In the genomic region with DNA sequence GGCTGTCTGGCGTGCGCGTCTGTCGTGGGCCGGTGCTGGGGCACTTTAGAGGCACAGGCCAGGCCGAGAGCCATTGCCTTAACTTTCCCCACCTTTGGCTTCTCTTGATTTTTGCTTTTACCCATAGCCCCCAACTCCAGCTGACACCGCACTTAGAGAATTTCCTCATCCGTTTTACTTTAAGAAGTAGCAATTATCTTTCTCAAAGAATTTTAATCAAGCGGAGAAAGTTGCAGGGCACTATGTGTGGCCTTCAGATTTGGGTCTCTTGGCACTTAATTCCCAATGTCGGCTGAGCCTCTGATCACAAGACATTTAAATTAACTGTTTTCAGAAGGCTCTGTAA, we compare ENCODE assay signal across 13 cellular contexts. TPM values are rescaled to one million over a fixed set of nuclear protein-coding genes. Genes with fewer than 3 reads are reported as not detected.
DNase-seq lines count a peak whose midpoint lies in the region; ATAC-seq and TF ChIP-seq lines count a peak whose summit lies in the region.
"Had no signal": no experiment of that assay in that cellular context is flagged by ENCODE, and none has a peak within 500 bp of the region (broad histone marks: within the 10 kb centered on the region; RNA-seq: fewer than 3 reads in every experiment).

No MANE protein-coding gene starts in this region.

- H3K36me3 ChIP-seq in iPS-18a (ENCODE audit: control insufficient read depth, low read depth, low read length) (no peaks in the 10 kb centered on the region), gastrocnemius medialis (no peaks in the 10 kb centered on the region)
- H3K36me3 ChIP-seq: spleen had no signal

- H3K27ac ChIP-seq in iPS-18a (ENCODE audit: low read length) (no peak overlapping the region), gastrocnemius medialis (no peak overlapping the region)
- H3K27ac ChIP-seq: 22Rv1, HL-60, spleen had no signal

- no peak for ATAC-seq in stimulated activated naive B cell treated with anti-CD40 and anti-IgM and Interleukin-4, amounts not matched to agents 10 μg/mL and 1 μg/mL and 100 μg/mL, for 72 hours (replicated peaks)
- ATAC-seq in gastrocnemius medialis (no peak), GM19395 (IDR thresholded peaks at IDR 0.05; ENCODE audit: unreplicated experiment) (no peak)

- H3K4me1 ChIP-seq in iPS-18a (ENCODE audit: control insufficient read depth, low read depth, low read length), result peaks cover 8% of the 10 kb centered on the region
- no peaks in the 10 kb centered on the region for H3K4me1 ChIP-seq in gastrocnemius medialis

- H3K4me3 Mint-ChIP-seq in T-helper 1 cell treated with Interleukin-12 subunit alpha and Interleukin-12 subunit beta and Interleukin-4 antibody, amounts not matched to agents 30 μg/mL and 1 μg/mL, for 36 hours, result peak overlapping the region; percentile 51
- H3K4me3 Mint-ChIP-seq in stimulated activated naive B cell treated with anti-CD40 and anti-IgM and Interleukin-4, amounts not matched to agents 10 μg/mL and 1 μg/mL and 100 μg/mL, for 72 hours, result peak overlapping the region in 1 of 2 donors; percentile 44

- no peak overlapping the region for H3K27ac Mint-ChIP-seq in T-helper 1 cell treated with Interleukin-12 subunit alpha and Interleukin-12 subunit beta and Interleukin-4 antibody, amounts not matched to agents 30 μg/mL and 1 μg/mL, for 36 hours
- H3K27ac Mint-ChIP-seq in stimulated activated naive B cell treated with anti-CD40 and anti-IgM and Interleukin-4, amounts not matched to agents 10 μg/mL and 1 μg/mL and 100 μg/mL, for 72 hours, result peak overlapping the region; percentile 53

- H3K9me3 ChIP-seq in iPS-18a (ENCODE audit: control insufficient read depth, low read depth, low read length) (no peaks in the 10 kb centered on the region), gastrocnemius medialis (no peaks in the 10 kb centered on the region)
- H3K9me3 ChIP-seq: spleen had no signal

- H3K9ac ChIP-seq in iPS-18a (ENCODE audit: low read length), result no peak overlapping the region

- in situ Hi-C loops in astrocyte of the cerebellum (cut with HindIII; ENCODE audit: low sequenced_read_pairs), result no loop called here
- in situ Hi-C loops in gastrocnemius medialis (cut with MboI; ENCODE audit: low sequenced_read_pairs in 4 of 4), result no loop called here

- H3K36me3 Mint-ChIP-seq in T-helper 1 cell treated with Interleukin-12 subunit alpha and Interleukin-12 subunit beta and Interleukin-4 antibody, amounts not matched to agents 30 μg/mL and 1 μg/mL, for 36 hours (ENCODE audit: low read depth), result no peaks in the 10 kb centered on the region
- no peaks in the 10 kb centered on the region for H3K36me3 Mint-ChIP-seq in stimulated activated naive B cell treated with anti-CD40 and anti-IgM and Interleukin-4, amounts not matched to agents 10 μg/mL and 1 μg/mL and 100 μg/mL, for 72 hours

- H3K4me1 Mint-ChIP-seq in T-helper 1 cell treated with Interleukin-12 subunit alpha and Interleukin-12 subunit beta and Interleukin-4 antibody, amounts not matched to agents 30 μg/mL and 1 μg/mL, for 36 hours (ENCODE audit: low read depth), result peaks cover 4% of the 10 kb centered on the region
- H3K4me1 Mint-ChIP-seq in stimulated activated naive B cell treated with anti-CD40 and anti-IgM and Interleukin-4, amounts not matched to agents 10 μg/mL and 1 μg/mL and 100 μg/mL, for 72 hours, result peaks cover 5 to 9% of the 10 kb centered on the region in 2 donors

- no peaks in the 10 kb centered on the region for H3K9me3 Mint-ChIP-seq in T-helper 1 cell treated with Interleukin-12 subunit alpha and Interleukin-12 subunit beta and Interleukin-4 antibody, amounts not matched to agents 30 μg/mL and 1 μg/mL, for 36 hours
- no peaks in the 10 kb centered on the region for H3K9me3 Mint-ChIP-seq in stimulated activated naive B cell treated with anti-CD40 and anti-IgM and Interleukin-4, amounts not matched to agents 10 μg/mL and 1 μg/mL and 100 μg/mL, for 72 hours

- intact Hi-C loops in gastrocnemius medialis (cut with DNase I; ENCODE audit: low total_unique reads), result no loop called here

- H3K27me3 ChIP-seq in iPS-18a (ENCODE audit: control insufficient read depth, insufficient read depth, low read length), result peaks cover 76% of the 10 kb centered on the region
- peaks cover 0 to 23% (median 6%) of the 10 kb centered on the region in 3 donors for H3K27me3 ChIP-seq in gastrocnemius medialis

- TF ChIP-seq POLR2A in gastrocnemius medialis (IDR thresholded peaks at IDR 0.05), result no peak

- DNase-seq in T-helper 1 cell (no peak), astrocyte of the cerebellum (ENCODE audit: low read depth) (no peak), NCI-H1694 (lab: John Stamatoyannopoulos, UW) (no peak), gastrocnemius medialis (no peak)
- no peak for DNase-seq in stimulated activated naive B cell treated with anti-CD40 and anti-IgM and Interleukin-4, amounts not matched to agents 10 μg/mL and 1 μg/mL and 100 μg/mL, for 72 hours
- DNase-seq: activated effector memory CD4-positive, alpha-beta T cell treated with Interleukin-2 at 50 U/mL for 16 hours; NCI-H1417; spleen had no signal

- TF ChIP-seq CTCF in astrocyte of the cerebellum (IDR thresholded peaks at IDR 0.05; ENCODE audit: low read depth, low read length, missing control alignments) (no peak), gastrocnemius medialis (IDR thresholded peaks at IDR 0.05 in 4 of 5, conservative IDR thresholded peaks at IDR 0.05 in 1 of 5) (no peak)

- H3K4me3 ChIP-seq in astrocyte of the cerebellum (ENCODE audit: low read depth, low read length), result peak overlapping the region; percentile 53
- peak overlapping the region; percentile 61 for H3K4me3 ChIP-seq in iPS-18a (ENCODE audit: low read length)
- peak overlapping the region in 2 of 4 donors; percentile 31 to 42 for H3K4me3 ChIP-seq in gastrocnemius medialis

- peaks cover 87% of the 10 kb centered on the region for H3K27me3 Mint-ChIP-seq in T-helper 1 cell treated with Interleukin-12 subunit alpha and Interleukin-12 subunit beta and Interleukin-4 antibody, amounts not matched to agents 30 μg/mL and 1 μg/mL, for 36 hours (ENCODE audit: low read depth)
- peaks cover 74 to 87% of the 10 kb centered on the region in 2 donors for H3K27me3 Mint-ChIP-seq in stimulated activated naive B cell treated with anti-CD40 and anti-IgM and Interleukin-4, amounts not matched to agents 10 μg/mL and 1 μg/mL and 100 μg/mL, for 72 hours

RNA-seq across cellular contexts. Expression of a gene that starts 1.2 kb away (rescaled TPM):
- total RNA-seq in gastrocnemius medialis, result 10 to 100 TPM in 2 of 4 donors, 1 to 10 TPM in 2; 5.8 to 33.9 (median 15.1) TPM

RNA-seq across cellular contexts. Expression of a gene that starts 38.3 kb away (rescaled TPM):
- total RNA-seq in gastrocnemius medialis, result 1 to 10 TPM in 3 of 4 donors, under 1 TPM in 1; 0.87 to 5.6 (median 1.7) TPM
